In the genomic region with DNA sequence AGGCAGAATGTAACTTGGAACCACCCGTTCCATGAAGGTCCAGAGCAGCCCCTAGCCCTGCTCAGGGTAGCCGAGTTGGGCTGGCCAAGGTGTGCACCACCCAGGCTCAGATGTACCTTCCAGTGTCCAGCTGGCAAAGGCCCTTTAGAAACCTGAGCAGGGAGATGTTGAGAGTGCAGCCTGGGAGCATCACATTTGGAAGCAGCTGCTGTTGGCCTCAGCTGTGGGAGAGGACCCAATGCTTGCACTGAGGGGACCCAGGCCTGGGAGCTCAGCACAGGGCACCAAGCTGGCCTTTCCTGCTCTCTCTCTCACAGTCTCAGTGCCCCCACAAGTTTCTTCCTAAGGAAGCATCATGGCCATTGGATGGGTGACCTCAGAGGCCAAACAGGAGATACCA, we compare ENCODE assay signal across 32 cellular contexts. TPM values are rescaled to one million over a fixed set of nuclear protein-coding genes. Genes with fewer than 3 reads are reported as not detected.
"Had no signal": no experiment of that assay in that cellular context is flagged by ENCODE, and none has a peak within 500 bp of the region (broad histone marks: within the 10 kb centered on the region; RNA-seq: fewer than 3 reads in every experiment).

No MANE protein-coding gene starts in this region.

- H3K27ac ChIP-seq: brain microvascular endothelial cell, cardiac muscle cell, SK-N-MC, VCaP had no signal

- H3K4me1 Mint-ChIP-seq: activated naive CD4-positive, alpha-beta T cell treated with anti-CD3 and anti-CD28 coated beads, Interleukin-2, amount 10 ng/mL, durations not matched to agents 7 days and 5 days had no signal

- ATAC-seq: activated CD8-positive, alpha-beta T cell treated with anti-CD3 and anti-CD28 coated beads for 36 hours; activated T-cell treated with anti-CD3 and anti-CD28 coated beads, Interleukin-2, amount 50 U/mL, for 72 hours; Right ventricle myocardium inferior; T-cell had no signal

- H3K27ac Mint-ChIP-seq: activated CD4-positive, alpha-beta T cell treated with anti-CD3 and anti-CD28 coated beads, Interleukin-2, amount 10 ng/mL, durations not matched to agents 7 days and 5 days; activated CD8-positive, alpha-beta T cell treated with anti-CD3 and anti-CD28 coated beads for 36 hours; activated naive CD4-positive, alpha-beta T cell treated with anti-CD3 and anti-CD28 coated beads, Interleukin-2, amount 10 ng/mL, durations not matched to agents 7 days and 5 days; activated naive CD8-positive, alpha-beta T cell treated with anti-CD3 and anti-CD28 coated beads for 36 hours; activated T-cell treated with anti-CD3 and anti-CD28 coated beads, Interleukin-2, amount 50 U/mL, for 72 hours; activated T-helper 2 cell treated with anti-CD3 and anti-CD28 coated beads, Interferon-gamma antibody, Interleukin-2, Interleukin-4, amounts not matched to agents 10 μg/mL and 5 μg/mL and 100 μg/mL, durations not matched to agents 14 hours and 24 hours and 36 hours; T-cell had no signal

- H3K36me3 ChIP-seq: brain microvascular endothelial cell, cardiac muscle cell had no signal

- H3K36me3 Mint-ChIP-seq: activated naive CD4-positive, alpha-beta T cell treated with anti-CD3 and anti-CD28 coated beads, Interleukin-2, amount 10 ng/mL, durations not matched to agents 7 days and 5 days; activated naive CD8-positive, alpha-beta T cell treated with anti-CD3 and anti-CD28 coated beads for 36 hours; T-cell had no signal

- H3K4me3 Mint-ChIP-seq: activated CD4-positive, alpha-beta T cell treated with anti-CD3 and anti-CD28 coated beads, Interleukin-2, amount 10 ng/mL, durations not matched to agents 7 days and 5 days; activated CD8-positive, alpha-beta T cell treated with anti-CD3 and anti-CD28 coated beads for 36 hours; activated naive CD4-positive, alpha-beta T cell treated with anti-CD3 and anti-CD28 coated beads, Interleukin-2, amount 10 ng/mL, durations not matched to agents 7 days and 5 days; activated naive CD8-positive, alpha-beta T cell treated with anti-CD3 and anti-CD28 coated beads for 36 hours; activated T-cell treated with anti-CD3 and anti-CD28 coated beads, Interleukin-2, amount 50 U/mL, for 72 hours; T-cell had no signal

- H3K27me3 Mint-ChIP-seq: activated naive CD8-positive, alpha-beta T cell treated with anti-CD3 and anti-CD28 coated beads for 36 hours had no signal

- H3K4me3 ChIP-seq: cardiac muscle cell, SK-N-MC had no signal

- DNase-seq: activated CD4-positive, alpha-beta T cell treated with anti-CD3 and anti-CD28 coated beads, Interleukin-2, amount 10 ng/mL, durations not matched to agents 7 days and 5 days; activated CD4-positive, CD25-positive, alpha-beta regulatory T cell; activated CD8-positive, alpha-beta memory T cell treated with anti-CD3 and anti-CD28 coated beads, Interleukin-2, amount 50 U/mL, for 4 hours; activated CD8-positive, alpha-beta T cell treated with anti-CD3 and anti-CD28 coated beads for 36 hours; activated gamma-delta T cell treated with Interleukin-2 at 50 U/mL for 16 hours; activated naive CD4-positive, alpha-beta T cell treated with anti-CD3 and anti-CD28 coated beads, Interleukin-2, amount 10 ng/mL, durations not matched to agents 7 days and 5 days; activated naive CD8-positive, alpha-beta T cell treated with anti-CD3 and anti-CD28 coated beads for 36 hours; activated T-cell treated with anti-CD3 and anti-CD28 coated beads, Interleukin-2, amount 50 U/mL, for 72 hours; brain microvascular endothelial cell; Karpas-422; MM.1S; NCI-H1105; NCI-H1436; NCI-H187; NCI-H2171 treated with DMSO at 0.1 percent for 48 hours; NCI-H226; NCI-H526; NCI-H774; NK-92 treated with Interleukin-12 subunit alpha and Interleukin-12 subunit beta, amount 100 ng/mL, for 24 hours; OCI-M1; RPMI8226; T-cell; T-helper 2 cell; T1000 had no signal

- H3K27me3 ChIP-seq: cardiac muscle cell had no signal

- FAIRE-seq: TTC549 had no signal

RNA-seq across cellular contexts. Expression of a gene that starts 33.5 kb away (rescaled TPM):
- total RNA-seq: activated CD8-positive, alpha-beta T cell treated with anti-CD3 and anti-CD28 coated beads for 36 hours; activated naive CD8-positive, alpha-beta T cell treated with anti-CD3 and anti-CD28 coated beads for 36 hours; activated T-cell treated with anti-CD3 and anti-CD28 coated beads, Interleukin-2, amount 50 U/mL, for 72 hours; NCI-H460; T-cell had no signal

RNA-seq across cellular contexts. Expression of a gene that starts 41.1 kb away (rescaled TPM):
- total RNA-seq: activated CD4-positive, alpha-beta T cell treated with anti-CD3 and anti-CD28 coated beads, Interleukin-2, amount 10 ng/mL, durations not matched to agents 7 days and 5 days; activated CD8-positive, alpha-beta T cell treated with anti-CD3 and anti-CD28 coated beads for 36 hours; activated naive CD8-positive, alpha-beta T cell treated with anti-CD3 and anti-CD28 coated beads for 36 hours; activated T-cell treated with anti-CD3 and anti-CD28 coated beads, Interleukin-2, amount 50 U/mL, for 72 hours; activated T-helper 2 cell treated with anti-CD3 and anti-CD28 coated beads, Interferon-gamma antibody, Interleukin-2, Interleukin-4, amounts not matched to agents 10 μg/mL and 5 μg/mL and 100 μg/mL, durations not matched to agents 14 hours and 24 hours and 36 hours; cardiac muscle cell; NCI-H460; Right ventricle myocardium inferior; T-cell had no signal
- polyA plus RNA-seq: adipose tissue, cardiac muscle cell had no signal
